In genomic region chr15:84600687-84601554, GRCh38 we compare ENCODE assay signal across 8 cellular contexts. TPM values are rescaled to one million over a fixed set of nuclear protein-coding genes. Genes with fewer than 3 reads are reported as not detected.
A peak's percentile ranks its signal among the peaks of the same experiment; 100 is the strongest.
DNase-seq lines count a peak whose midpoint lies in the region; ATAC-seq lines count a peak whose summit lies in the region.

ZSCAN2 (plus strand) TSS chr15:84601009; CDS start chr15:84603928, 2,919 bp downstream.

- peak within 1 kb of the TSS; percentile 82 to 96 (median 94) for H3K9ac ChIP-seq in BLaER1 treated with 17β-estradiol and CSF1 and Interleukin-3, amounts not matched to agents 10 nM and 100 nM

- H3K36me3 ChIP-seq in BLaER1 treated with 17β-estradiol and CSF1 and Interleukin-3, amounts not matched to agents 10 nM and 100 nM: peaks cover 5 to 26% (median 18%) of the 10 kb centered on the region in 11 experiments; a peak in 18 of 22 replicates

- H3K4me1 ChIP-seq in BLaER1 treated with 17β-estradiol and CSF1 and Interleukin-3, amounts not matched to agents 10 nM and 100 nM: peaks cover 70 to 84% (median 74%) of the 10 kb centered on the region in 10 experiments

- peak; percentile 85 for ATAC-seq in GM19351 (IDR thresholded peaks at IDR 0.05; ENCODE audit: unreplicated experiment)
- ATAC-seq in HG03520 (IDR thresholded peaks at IDR 0.05; ENCODE audit: unreplicated experiment): peak; percentile 88
- peak; percentile 95 for ATAC-seq in left lobe of liver

- DNase-seq in NCI-H526 treated with DMSO at 0.1 percent for 48 hours (lab: John Stamatoyannopoulos, UW) (peak; percentile 93), dedifferentiated amniotic fluid mesenchymal stem cell (ENCODE audit: extremely low spot score) (peak; percentile 94), left lobe of liver (ENCODE audit: low spot score) (peak; percentile 97)
- DNase-seq in activated CD4-positive, alpha-beta T cell treated with anti-CD3 and anti-CD28 coated beads, Interleukin-2, amount 50 U/mL, for 1 hour: peak; percentile 92
- DNase-seq in stimulated activated CD4-positive, alpha-beta T cell treated with anti-CD3 and anti-CD28 coated beads, Interleukin-2, amount 100 ng/mL, for 24 hours: peak; percentile 95 to 96

- H3K4me3 ChIP-seq in BLaER1 treated with 17β-estradiol and CSF1 and Interleukin-3, amounts not matched to agents 10 nM and 100 nM: peak within 1 kb of the TSS; percentile 76 to 94 (median 83)

- peaks cover 0 to 7% (median 0%) of the 10 kb centered on the region in 11 experiments; a peak in 3 of 22 replicates for H3K9me3 ChIP-seq in BLaER1 treated with 17β-estradiol and CSF1 and Interleukin-3, amounts not matched to agents 10 nM and 100 nM (replicated peaks in 1 of 11)

- H3K4me2 ChIP-seq in BLaER1 treated with 17β-estradiol and CSF1 and Interleukin-3, amounts not matched to agents 10 nM and 100 nM: peak within 1 kb of the TSS; percentile 84 to 96 (median 93)

- H4K20me1 ChIP-seq in BLaER1 treated with 17β-estradiol and CSF1 and Interleukin-3, amounts not matched to agents 10 nM and 100 nM: peaks cover 0 to 18% (median 8%) of the 10 kb centered on the region in 11 experiments; a peak in 7 of 22 replicates

- H3K27ac ChIP-seq in BLaER1 treated with 17β-estradiol and CSF1 and Interleukin-3, amounts not matched to agents 10 nM and 100 nM: peak within 1 kb of the TSS; percentile 41 to 97 (median 93); a peak in 21 of 22 replicates

- no peaks in the 10 kb centered on the region for H3K27me3 ChIP-seq in BLaER1 treated with 17β-estradiol and CSF1 and Interleukin-3, amounts not matched to agents 10 nM and 100 nM

RNA-seq across cellular contexts. Expression of gene ZSCAN2, which starts in this region (rescaled TPM):
- 8.9 TPM for total RNA-seq in left lobe of liver

Comparison
In these comparisons a context has a peak if more than half of its experiments do, and no peak if none do; other contexts are left out.
1. Peak in every context shown above with its lines: DNase-seq, ATAC-seq, H3K4me3 ChIP-seq and H3K27ac ChIP-seq.